21 cellular contexts compared by ENCODE assay signal in the genomic region with DNA sequence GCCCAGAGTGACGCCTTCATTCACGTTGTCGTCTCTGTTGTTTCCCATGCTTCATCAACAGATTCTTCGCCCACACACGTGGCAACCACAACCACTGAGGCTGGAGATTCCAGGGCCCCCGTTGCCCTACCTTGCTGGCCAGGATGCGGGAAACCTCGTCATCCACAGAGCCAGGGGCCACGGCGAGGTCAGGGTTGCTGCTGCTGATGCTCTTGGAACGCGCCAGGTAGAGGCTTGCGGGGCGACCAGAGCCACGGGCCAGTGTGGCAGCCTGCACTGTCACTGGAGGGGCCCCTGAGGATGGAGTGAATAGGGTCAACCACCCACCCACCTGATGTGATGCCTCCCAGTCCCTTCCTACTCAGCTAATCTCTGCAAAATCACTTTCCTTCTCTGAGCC. TPM values are rescaled to one million over a fixed set of nuclear protein-coding genes. Genes with fewer than 3 reads are reported as not detected.
"Had no signal": no experiment of that assay in that cellular context is flagged by ENCODE, and none has a peak within 500 bp of the region (broad histone marks: within the 10 kb centered on the region; RNA-seq: fewer than 3 reads in every experiment).

No MANE protein-coding gene starts in this region.

- H3K9me3 ChIP-seq: SJSA1 had no signal

- H3K27ac ChIP-seq: SJSA1, SK-N-MC had no signal

- DNase-seq: IMR-90, Karpas-422, KG1, MM.1S, NCI-H1092 treated with DMSO at 0.1 percent for 48 hours, NCI-H1436, NCI-H187, NCI-H2029, NCI-H2081 treated with DMSO at 0.1 percent for 48 hours, NCI-H2171, NCI-H226, NCI-H446, NCI-H510A, NCI-H524 treated with DMSO at 0.1 percent for 48 hours, NCI-H69, NCI-H774, Right ventricle myocardium superior, SIG-M5 had no signal

- H3K4me1 ChIP-seq: SJSA1 had no signal

- H3K4me3 ChIP-seq: SJSA1, SK-N-MC had no signal

- H3K27me3 ChIP-seq: SJSA1 had no signal

RNA-seq across cellular contexts. Expression of a gene that starts 6.3 kb away (rescaled TPM):
- total RNA-seq: HT-29, IMR-90 had no signal
- polyA plus RNA-seq: IMR-90 had no signal
